ENCODE assay signal across 8 cellular contexts in the genomic region with DNA sequence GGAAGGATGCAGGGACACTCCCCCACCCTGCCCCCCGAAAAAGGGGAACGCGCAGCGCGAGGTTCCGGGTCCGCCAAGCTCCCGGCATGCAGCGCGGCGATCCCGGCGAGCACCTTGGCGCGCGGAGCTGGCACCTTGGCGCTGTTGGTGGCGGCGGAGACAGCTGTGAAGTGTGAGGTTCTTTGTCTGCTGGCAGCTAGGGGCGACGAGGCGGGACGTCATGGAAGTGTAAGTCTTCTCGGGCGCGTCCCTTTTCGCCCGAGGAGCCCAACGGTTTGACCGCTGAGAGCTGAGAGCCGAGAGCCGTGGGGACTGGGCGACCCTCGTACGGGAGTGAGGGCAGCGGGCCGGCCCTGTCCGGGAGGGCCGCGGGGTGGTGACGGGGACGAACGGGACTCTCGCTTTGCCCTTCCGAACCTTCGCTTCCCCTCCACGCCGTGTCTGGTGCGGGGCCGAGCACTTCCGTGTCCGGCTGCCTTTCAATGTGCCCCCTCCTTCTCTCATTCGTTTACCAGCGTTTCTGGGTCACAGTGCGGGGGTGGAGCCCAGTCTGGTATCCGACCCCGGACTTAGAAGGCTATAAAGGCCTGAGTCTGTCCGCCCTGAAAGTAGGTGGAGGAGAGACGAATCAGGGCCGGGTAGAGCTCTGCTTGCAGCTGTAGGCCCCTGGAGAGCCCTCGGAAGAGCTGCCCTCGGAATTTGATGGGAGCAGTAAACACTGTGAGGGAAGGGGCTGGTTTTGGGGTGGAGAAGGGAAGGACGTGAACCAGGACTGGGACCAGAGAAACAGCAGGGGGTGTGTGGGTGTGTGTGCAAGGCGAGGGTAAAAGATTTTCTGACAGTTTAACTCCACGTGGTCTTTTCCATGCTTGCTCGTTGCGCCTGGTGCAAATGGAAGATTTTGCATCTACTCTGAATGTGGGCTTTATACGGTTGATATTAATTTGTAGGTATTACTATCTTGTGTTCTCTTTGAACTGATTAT. TPM values are rescaled to one million over a fixed set of nuclear protein-coding genes. Genes with fewer than 3 reads are reported as not detected.
DNase-seq lines count a peak whose midpoint lies in the region; ATAC-seq, FAIRE-seq and TF ChIP-seq lines count a peak whose summit lies in the region.

Gene CRCP (plus strand): TSS at position 105 of the 985 bp plus-strand sequence. CDS start 116 bp downstream, at position 221.

- ATAC-seq in HG02678 (IDR thresholded peaks at IDR 0.05; ENCODE audit: unreplicated experiment) (peak; percentile 90), left ventricle myocardium superior (peak; percentile 96)

- peak; percentile 91 for TF ChIP-seq POLR2A in GM12892 (IDR thresholded peaks at IDR 0.05; ENCODE audit: low read depth, low read length)

- intact Hi-C loops in T-helper 1 cell treated with Interleukin-12 subunit alpha and Interleukin-12 subunit beta and Interleukin-4 antibody, amounts not matched to agents 30 ng/mL and 1 ng/mL, for 36 hours (cut with micrococcal nuclease): loop anchor here (1.0 to 2.0 kb wide), 12 partner anchors 16 to 881 kb away; partner anchors contain the start of genes ASL, GUSB, TMEM248 and TPST1
- intact Hi-C loops in left ventricle myocardium superior (cut with micrococcal nuclease): no loop called here

- DNase-seq in GM12892 (ENCODE audit: insufficient read length) (peak; percentile 91), NCI-H1105 treated with DMSO at 0.1 percent for 48 hours (lab: John Stamatoyannopoulos, UW) (peak; percentile 72), amniotic epithelial cell (ENCODE audit: low read depth) (peak; percentile 87), left ventricle myocardium superior (peak; percentile 90), pulmonary artery endothelial cell (ENCODE audit: low read depth, low spot score) (no peak), urothelium cell line (ENCODE audit: low spot score) (peak; percentile 89)

- FAIRE-seq in GM12892 (lab: Jason Lieb, UNC) (peak; percentile 81), urothelium cell line (lab: Jason Lieb, UNC) (no peak)

RNA-seq across cellular contexts. Expression of gene CRCP, which starts in this region (rescaled TPM):
- 17.5 TPM for polyA plus RNA-seq in GM12892 (2012; ENCODE audit: missing spikeins)
- total RNA-seq in T-helper 1 cell treated with Interleukin-12 subunit alpha and Interleukin-12 subunit beta and Interleukin-4 antibody, amounts not matched to agents 30 ng/mL and 1 ng/mL, for 36 hours: 29.9 and 34.7 TPM in 2 replicates
- total RNA-seq in left ventricle myocardium superior (22.5 TPM), pulmonary artery endothelial cell (33.0 and 37.7 TPM in 2 replicates)
